Comparison of ENCODE assay signal across 8 cellular contexts in the genomic region with DNA sequence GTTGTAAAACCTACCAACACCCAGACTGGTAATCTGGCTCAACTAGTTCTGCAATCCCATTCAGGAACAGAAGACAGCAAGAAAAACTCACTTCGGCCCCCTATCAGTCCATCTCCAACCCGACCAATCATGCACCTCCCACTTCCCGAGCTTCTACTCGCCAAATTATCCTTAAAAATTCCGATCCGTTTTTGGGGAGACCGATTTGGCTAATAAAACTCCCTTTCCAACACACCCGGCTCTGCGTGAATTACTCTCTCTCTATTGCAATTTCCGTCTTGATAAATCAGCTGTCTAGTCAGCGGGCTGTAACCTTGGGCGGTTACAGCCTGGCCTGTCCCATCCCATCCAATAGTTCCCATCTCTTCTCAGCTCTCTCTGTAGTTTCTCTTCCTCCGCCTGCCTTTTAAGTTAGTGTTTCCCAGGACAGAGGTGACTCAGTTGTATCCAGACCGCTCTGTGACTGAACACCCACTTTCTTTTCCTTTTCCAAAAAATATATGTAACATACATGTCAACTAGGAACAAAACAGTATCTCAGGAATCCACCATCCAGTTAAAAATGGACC. TPM values are rescaled to one million over a fixed set of nuclear protein-coding genes. Genes with fewer than 3 reads are reported as not detected.
DNase-seq lines count a peak whose midpoint lies in the region; ATAC-seq and TF ChIP-seq lines count a peak whose summit lies in the region.

No MANE protein-coding gene starts in this region.

- peak overlapping the region; percentile 95 for H3K4me3 ChIP-seq in neuron (ENCODE audit: low read length)

- peak overlapping the region; percentile 97 for H3K27ac Mint-ChIP-seq in activated CD8-positive, alpha-beta T cell treated with anti-CD3 and anti-CD28 coated beads for 36 hours

- peaks cover 48% of the 10 kb centered on the region for H3K4me1 Mint-ChIP-seq in activated CD8-positive, alpha-beta T cell treated with anti-CD3 and anti-CD28 coated beads for 36 hours (ENCODE audit: low read depth)

- H3K36me3 ChIP-seq in neuron (ENCODE audit: insufficient read depth, low read length) = peaks cover 10% of the 10 kb centered on the region

- CTCF ChIA-PET in activated CD8-positive, alpha-beta T cell treated with anti-CD3 and anti-CD28 coated beads for 36 hours (lab: Charles Lee) = interaction anchor here (0.9 to 6.7 kb wide), 17 partner anchors 9 to 438 kb away, joined by 3 to 34 read pairs (median 5); partner anchors contain the start of gene CFAP92

- H3K36me3 Mint-ChIP-seq in activated CD8-positive, alpha-beta T cell treated with anti-CD3 and anti-CD28 coated beads for 36 hours (ENCODE audit: low read depth) = peaks cover 28% of the 10 kb centered on the region

- H3K4me3 Mint-ChIP-seq in activated CD8-positive, alpha-beta T cell treated with anti-CD3 and anti-CD28 coated beads for 36 hours = peak overlapping the region; percentile 92

- ATAC-seq in GM21526 (IDR thresholded peaks at IDR 0.05; ENCODE audit: low FRiP score, unreplicated experiment) = peak; percentile 5
- peak; percentile 18 for ATAC-seq in activated CD8-positive, alpha-beta T cell treated with anti-CD3 and anti-CD28 coated beads for 36 hours
- no peak for ATAC-seq in HG03520 (IDR thresholded peaks at IDR 0.05; ENCODE audit: unreplicated experiment)

- POLR2A ChIA-PET in activated CD8-positive, alpha-beta T cell treated with anti-CD3 and anti-CD28 coated beads for 36 hours (lab: Charles Lee) = interaction anchor here (0.6 to 2.7 kb wide), 27 partner anchors 8 to 708 kb away, joined by 3 to 13 read pairs (median 4); partner anchors contain the start of gene RPN1

- intact Hi-C loops in activated CD8-positive, alpha-beta T cell treated with anti-CD3 and anti-CD28 coated beads for 36 hours (cut with micrococcal nuclease) = loop anchor here (2.0 kb wide), 1 partner anchor 228 kb away; the partner anchor contains the start of gene RPN1

- H3K27me3 Mint-ChIP-seq in activated CD8-positive, alpha-beta T cell treated with anti-CD3 and anti-CD28 coated beads for 36 hours = no peaks in the 10 kb centered on the region

- peak; percentile 65 for DNase-seq in DMS 273 (lab: John Stamatoyannopoulos, UW; ENCODE audit: unreplicated experiment)
- DNase-seq in DMS 273 treated with DMSO at 0.1 percent for 48 hours (lab: John Stamatoyannopoulos, UW) = no peak
- DNase-seq in LHCN-M2 (ENCODE audit: low read depth) = peak; percentile 68
- peak; percentile 32 for DNase-seq in activated CD8-positive, alpha-beta T cell treated with anti-CD3 and anti-CD28 coated beads for 36 hours
- peak; percentile 48 for DNase-seq in fibroblast of the conjunctiva (ENCODE audit: low read depth)

- no peak for TF ChIP-seq CTCF in activated CD8-positive, alpha-beta T cell treated with anti-CD3 and anti-CD28 coated beads for 36 hours (IDR thresholded peaks at IDR 0.05)

- H2AFZ ChIP-seq in neuron (ENCODE audit: low read depth, low read length) = peak overlapping the region; percentile 78

- no peaks in the 10 kb centered on the region for H3K9me3 ChIP-seq in neuron (ENCODE audit: low read length)

- no peaks in the 10 kb centered on the region for H3K27me3 ChIP-seq in neuron (ENCODE audit: insufficient read depth, low read length)

- H3K4me1 ChIP-seq in neuron (ENCODE audit: insufficient read depth, low read length) = peaks cover 29% of the 10 kb centered on the region

- H3K9me3 Mint-ChIP-seq in activated CD8-positive, alpha-beta T cell treated with anti-CD3 and anti-CD28 coated beads for 36 hours = no peaks in the 10 kb centered on the region

RNA-seq across cellular contexts. Expression of gene ACAD9, which starts 0.8 kb away (rescaled TPM):
- total RNA-seq in LHCN-M2 (2014; rRNA removed) = 50.1 and 51.6 TPM in 2 replicates
- 32.9 TPM for polyA plus RNA-seq in LHCN-M2 (2012)
- 10 to 100 TPM; 50.1 to 50.5 TPM for total RNA-seq in activated CD8-positive, alpha-beta T cell treated with anti-CD3 and anti-CD28 coated beads for 36 hours
